In genomic region chr15:33194704-33195261, GRCh38 we compare ENCODE assay signal across 9 cellular contexts. TPM values are rescaled to one million over a fixed set of nuclear protein-coding genes. Genes with fewer than 3 reads are reported as not detected.
DNase-seq lines count a peak whose midpoint lies in the region; ATAC-seq and TF ChIP-seq lines count a peak whose summit lies in the region.
"Had no signal": no experiment of that assay in that cellular context is flagged by ENCODE, and none has a peak within 500 bp of the region (broad histone marks: within the 10 kb centered on the region; RNA-seq: fewer than 3 reads in every experiment).

A gene with protein sequence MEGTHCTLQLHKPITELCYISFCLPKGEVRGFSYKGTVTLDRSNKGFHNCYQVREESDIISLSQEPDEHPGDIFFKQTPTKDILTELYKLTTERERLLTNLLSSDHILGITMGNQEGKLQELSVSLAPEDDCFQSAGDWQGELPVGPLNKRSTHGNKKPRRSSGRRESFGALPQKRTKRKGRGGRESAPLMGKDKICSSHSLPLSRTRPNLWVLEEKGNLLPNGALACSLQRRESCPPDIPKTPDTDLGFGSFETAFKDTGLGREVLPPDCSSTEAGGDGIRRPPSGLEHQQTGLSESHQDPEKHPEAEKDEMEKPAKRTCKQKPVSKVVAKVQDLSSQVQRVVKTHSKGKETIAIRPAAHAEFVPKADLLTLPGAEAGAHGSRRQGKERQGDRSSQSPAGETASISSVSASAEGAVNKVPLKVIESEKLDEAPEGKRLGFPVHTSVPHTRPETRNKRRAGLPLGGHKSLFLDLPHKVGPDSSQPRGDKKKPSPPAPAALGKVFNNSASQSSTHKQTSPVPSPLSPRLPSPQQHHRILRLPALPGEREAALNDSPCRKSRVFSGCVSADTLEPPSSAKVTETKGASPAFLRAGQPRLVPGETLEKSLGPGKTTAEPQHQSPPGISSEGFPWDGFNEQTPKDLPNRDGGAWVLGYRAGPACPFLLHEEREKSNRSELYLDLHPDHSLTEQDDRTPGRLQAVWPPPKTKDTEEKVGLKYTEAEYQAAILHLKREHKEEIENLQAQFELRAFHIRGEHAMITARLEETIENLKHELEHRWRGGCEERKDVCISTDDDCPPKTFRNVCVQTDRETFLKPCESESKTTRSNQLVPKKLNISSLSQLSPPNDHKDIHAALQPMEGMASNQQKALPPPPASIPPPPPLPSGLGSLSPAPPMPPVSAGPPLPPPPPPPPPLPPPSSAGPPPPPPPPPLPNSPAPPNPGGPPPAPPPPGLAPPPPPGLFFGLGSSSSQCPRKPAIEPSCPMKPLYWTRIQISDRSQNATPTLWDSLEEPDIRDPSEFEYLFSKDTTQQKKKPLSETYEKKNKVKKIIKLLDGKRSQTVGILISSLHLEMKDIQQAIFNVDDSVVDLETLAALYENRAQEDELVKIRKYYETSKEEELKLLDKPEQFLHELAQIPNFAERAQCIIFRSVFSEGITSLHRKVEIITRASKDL (N-terminal part only) (minus strand): TSS chr15:33194714. CDS start chr15:33154914, 39,800 bp downstream.

- dilution Hi-C loops in IMR-90 (cut with HindIII; ENCODE audit: low sequenced_read_pairs, unreplicated experiment): no loop called here

- no peak within 1 kb of the TSS for H2BK5ac ChIP-seq in IMR-90 (ENCODE audit: low read depth, low read length, poor library complexity, severe bottlenecking)
- H2BK5ac ChIP-seq in neuronal stem cell (ENCODE audit: low read length): no peak within 1 kb of the TSS

- in situ Hi-C loops in IMR-90 (cut with MboI; ENCODE audit: low sequenced_read_pairs): no loop called here

- no peak within 1 kb of the TSS for H2AK5ac ChIP-seq in IMR-90 (ENCODE audit: low read depth, low read length)
- no peak within 1 kb of the TSS for H2AK5ac ChIP-seq in neuronal stem cell (ENCODE audit: low read depth, low read length)

- H2BK120ac ChIP-seq in IMR-90 (ENCODE audit: low read depth, low read length) (no peak within 1 kb of the TSS), neuronal stem cell (ENCODE audit: low read depth, low read length) (no peak within 1 kb of the TSS)

- H3K56ac ChIP-seq in IMR-90 (ENCODE audit: extremely low read depth, insufficient read depth, low read length): no peak within 1 kb of the TSS

- H2BK20ac ChIP-seq in IMR-90 (ENCODE audit: low read depth, low read length): no peak within 1 kb of the TSS

- no peaks in the 10 kb centered on the region for H3K4me1 Mint-ChIP-seq in Calu3 (ENCODE audit: low read depth, unreplicated experiment)
- peaks cover 16% of the 10 kb centered on the region for H3K4me1 Mint-ChIP-seq in stimulated activated naive CD8-positive, alpha-beta T cell treated with anti-CD3 and anti-CD28 coated beads, Interleukin-15, amount 100 ng/mL, for 72 hours

- H4K20me1 ChIP-seq in IMR-90 (ENCODE audit: insufficient read depth, low read length): no peaks in the 10 kb centered on the region

- H3K4me1 ChIP-seq in IMR-90 (ENCODE audit: control insufficient read depth, insufficient read depth, low read length) (peaks cover 2% of the 10 kb centered on the region; the same call in 1 of the 2 replicates), neuronal stem cell (ENCODE audit: control insufficient read depth in 2 of 2, insufficient read depth in 1 of 2, low read depth in 1 of 2, low read length in 2 of 2) (peaks cover 8 to 12% of the 10 kb centered on the region in 2 donors)

- intact Hi-C loops in Calu3 (cut with micrococcal nuclease; ENCODE audit: unreplicated experiment) (no loop called here), IMR-90 (cut with micrococcal nuclease) (no loop called here)

- H4K8ac ChIP-seq in IMR-90 (ENCODE audit: low read depth in 2 of 2, low read length in 2 of 2) (peak within 1 kb of the TSS in 1 of 2 experiments; percentile 42; a peak in 1 of 4 replicates), neuronal stem cell (ENCODE audit: low read depth, low read length) (no peak within 1 kb of the TSS)

- no peak within 1 kb of the TSS for H3K4ac ChIP-seq in IMR-90 (ENCODE audit: low read depth, low read length)
- no peak within 1 kb of the TSS for H3K4ac ChIP-seq in neuronal stem cell (ENCODE audit: low read length)

- H3K9me3 Mint-ChIP-seq in Calu3 (ENCODE audit: low read depth, unreplicated experiment): no peaks in the 10 kb centered on the region
- H3K9me3 Mint-ChIP-seq in activated naive CD4-positive, alpha-beta T cell treated with anti-CD3 and anti-CD28 coated beads, Interleukin-2, amount 50 U/mL, for 72 hours: no peaks in the 10 kb centered on the region
- H3K9me3 Mint-ChIP-seq in stimulated activated naive CD8-positive, alpha-beta T cell treated with anti-CD3 and anti-CD28 coated beads, Interleukin-15, amount 100 ng/mL, for 72 hours: no peaks in the 10 kb centered on the region

- no peak within 1 kb of the TSS for H4K91ac ChIP-seq in IMR-90 (ENCODE audit: insufficient read depth, low read depth, low read length)
- no peak within 1 kb of the TSS for H4K91ac ChIP-seq in neuronal stem cell (ENCODE audit: low read depth, low read length, poor library complexity)

- H3K36me3 Mint-ChIP-seq in Calu3 (ENCODE audit: insufficient read depth, unreplicated experiment): peaks cover 10% of the 10 kb centered on the region
- H3K36me3 Mint-ChIP-seq in activated naive CD4-positive, alpha-beta T cell treated with anti-CD3 and anti-CD28 coated beads, Interleukin-2, amount 50 U/mL, for 72 hours: no peaks in the 10 kb centered on the region

- 0% methylated on average over 2 of the region's 39 CpGs; no CpG with 5 or more reads in 1 of the 2 experiments for WGBS in IMR-90 (ENCODE audit: extremely low coverage in 2 of 2, insufficient read length in 1 of 2), 2 experiments
- WGBS in neuronal stem cell (ENCODE audit: extremely low coverage in 2 of 2, insufficient read length in 2 of 2, insufficient replicate concordance in 1 of 2), 2 donors: no CpG with 5 or more reads among the region's 39 CpGs

- no peak for TF ChIP-seq RAD21 in IMR-90 (IDR thresholded peaks at IDR 0.05; ENCODE audit: low read length)

- TF ChIP-seq POLR2A in IMR-90 (IDR thresholded peaks at IDR 0.05; ENCODE audit: low read depth, low read length): no peak

- H3K27me3 ChIP-seq in IMR-90 (ENCODE audit: control insufficient read depth, insufficient read depth, low read length) (peaks cover 37% of the 10 kb centered on the region), neuronal stem cell (ENCODE audit: control insufficient read depth in 3 of 3, insufficient read depth in 3 of 3, low read depth in 1 of 3, low read length in 3 of 3) (peaks cover 0 to 21% (median 2%) of the 10 kb centered on the region in 3 experiments)

- H3K18ac ChIP-seq in IMR-90 (ENCODE audit: low read depth, low read length) (no peak within 1 kb of the TSS), neuronal stem cell (ENCODE audit: low read length) (peak within 1 kb of the TSS; percentile 91)

- H3K27ac ChIP-seq in IMR-90 (ENCODE audit: insufficient read depth, low read length): no peak within 1 kb of the TSS
- H3K27ac ChIP-seq in neuronal stem cell (replicated peaks; ENCODE audit: low read length): no peak within 1 kb of the TSS
- H3K27ac ChIP-seq: SK-N-MC had no signal

- H2BK15ac ChIP-seq in IMR-90 (ENCODE audit: low read depth, low read length) (no peak within 1 kb of the TSS), neuronal stem cell (ENCODE audit: low read length) (peak within 1 kb of the TSS; percentile 72)

- POLR2A ChIA-PET in IMR-90 (lab: Charles Lee; ENCODE audit: unreplicated experiment): no interaction called here

- peak within 1 kb of the TSS; percentile 77 for H2AK9ac ChIP-seq in IMR-90 (replicated peaks; ENCODE audit: low read depth, low read length, poor library complexity)

- no peak within 1 kb of the TSS for H3K14ac ChIP-seq in IMR-90 (replicated peaks; ENCODE audit: low read depth, low read length)
- H3K14ac ChIP-seq in neuronal stem cell (ENCODE audit: low read length): no peak within 1 kb of the TSS

- H3K4me3 Mint-ChIP-seq in Calu3 (ENCODE audit: low read depth, unreplicated experiment): peak within 1 kb of the TSS; percentile 65
- peak within 1 kb of the TSS; percentile 76 to 86 for H3K4me3 Mint-ChIP-seq in stimulated activated naive CD8-positive, alpha-beta T cell treated with anti-CD3 and anti-CD28 coated beads, Interleukin-15, amount 100 ng/mL, for 72 hours

- CTCF ChIA-PET in Calu3 (lab: Charles Lee): no interaction called here
- CTCF ChIA-PET in IMR-90 (lab: Yijun Ruan, JAX): no interaction called here

- DNase-seq in Calu3 (peak; percentile 78), IMR-90 (peak; percentile 84), SK-N-DZ (ENCODE audit: low spot score) (peak; percentile 90), globus pallidus (ENCODE audit: low spot score) (peak; percentile 93), neuronal stem cell (ENCODE audit: low spot score) (peak; percentile 95)
- DNase-seq in activated naive CD4-positive, alpha-beta T cell treated with anti-CD3 and anti-CD28 coated beads, Interleukin-2, amount 50 U/mL, for 72 hours (ENCODE audit: low spot score in 2 of 2): peak; percentile 87 to 88
- DNase-seq in stimulated activated naive CD8-positive, alpha-beta T cell treated with anti-CD3 and anti-CD28 coated beads, Interleukin-15, amount 100 ng/mL, for 72 hours: peak; percentile 87 to 92

- H3K4me2 ChIP-seq in IMR-90 (ENCODE audit: low read depth, low read length) (peak within 1 kb of the TSS; percentile 97), neuronal stem cell (ENCODE audit: insufficient read depth, low read length, poor library complexity, severe bottlenecking) (peak within 1 kb of the TSS; percentile 83)

- H2AFZ ChIP-seq in IMR-90 (replicated peaks; ENCODE audit: low read length, poor library complexity) (peak within 1 kb of the TSS; percentile 99), neuronal stem cell (ENCODE audit: low read length) (peak within 1 kb of the TSS; percentile 98)

- H3K23ac ChIP-seq in IMR-90 (ENCODE audit: low read depth, low read length): no peak within 1 kb of the TSS
- H3K23ac ChIP-seq in neuronal stem cell (ENCODE audit: low read depth, low read length, poor library complexity): no peak within 1 kb of the TSS

- H4K5ac ChIP-seq in IMR-90 (ENCODE audit: low read depth, low read length): no peak within 1 kb of the TSS

- H3K79me1 ChIP-seq in IMR-90 (ENCODE audit: low read depth in 1 of 2, low read length in 2 of 2): no peaks in the 10 kb centered on the region
- no peaks in the 10 kb centered on the region for H3K79me1 ChIP-seq in neuronal stem cell (ENCODE audit: low read depth, low read length)

- no peak within 1 kb of the TSS for H2BK12ac ChIP-seq in neuronal stem cell (ENCODE audit: low read length)

- H3K9ac ChIP-seq in IMR-90 (ENCODE audit: low read depth, low read length): no peak within 1 kb of the TSS
- H3K9ac ChIP-seq in neuronal stem cell (ENCODE audit: low read depth, low read length, poor library complexity): peak within 1 kb of the TSS; percentile 72

- no peaks in the 10 kb centered on the region for H3K27me3 Mint-ChIP-seq in Calu3 (ENCODE audit: unreplicated experiment)
- H3K27me3 Mint-ChIP-seq in stimulated activated naive CD8-positive, alpha-beta T cell treated with anti-CD3 and anti-CD28 coated beads, Interleukin-15, amount 100 ng/mL, for 72 hours: peaks cover 25% of the 10 kb centered on the region

- H3K9me3 ChIP-seq in IMR-90 (ENCODE audit: control insufficient read depth, insufficient read depth, low read length) (no peaks in the 10 kb centered on the region), neuronal stem cell (replicated peaks in 1 of 2; ENCODE audit: control insufficient read depth in 2 of 2, insufficient read depth in 1 of 2, low read depth in 1 of 2, low read length in 2 of 2) (no peaks in the 10 kb centered on the region)

- H3K9me1 ChIP-seq in IMR-90 (ENCODE audit: insufficient read depth, low read length): 0 out of 2 replicates have a peak, but pooled peaks cover 3% of the 10 kb centered on the region

- no TSS peak for BruUV-seq in Calu3 (replicated peaks; lab: Mats Ljungman, UMichigan)
- no TSS peak for BruUV-seq in IMR-90 (replicated peaks; lab: Mats Ljungman, UMichigan)

- TF ChIP-seq CTCF in Calu3 (IDR thresholded peaks at IDR 0.05; ENCODE audit: unreplicated experiment): no peak
- no peak for TF ChIP-seq CTCF in IMR-90 (conservative IDR thresholded peaks at IDR 0.05; ENCODE audit: low read depth, low read length)

- H3K36me3 ChIP-seq in IMR-90 (ENCODE audit: control insufficient read depth, insufficient read depth, low read length) (no peaks in the 10 kb centered on the region), neuronal stem cell (replicated peaks in 1 of 2; ENCODE audit: control insufficient read depth in 2 of 2, insufficient read depth in 2 of 2, low read length in 2 of 2) (no peaks in the 10 kb centered on the region)

- ATAC-seq in GM21528 (IDR thresholded peaks at IDR 0.05; ENCODE audit: low FRiP score, unreplicated experiment) (peak; percentile 96), IMR-90 (ENCODE audit: low read depth) (peak; percentile 100)
- ATAC-seq in activated naive CD4-positive, alpha-beta T cell treated with anti-CD3 and anti-CD28 coated beads, Interleukin-2, amount 50 U/mL, for 72 hours: peak; percentile 88 to 99
- ATAC-seq in stimulated activated naive CD8-positive, alpha-beta T cell treated with anti-CD3 and anti-CD28 coated beads, Interleukin-15, amount 100 ng/mL, for 72 hours: peak; percentile 99

- no peak within 1 kb of the TSS for H3K27ac Mint-ChIP-seq in Calu3 (ENCODE audit: unreplicated experiment)
- H3K27ac Mint-ChIP-seq in activated naive CD4-positive, alpha-beta T cell treated with anti-CD3 and anti-CD28 coated beads, Interleukin-2, amount 50 U/mL, for 72 hours: peak within 1 kb of the TSS; percentile 55 to 73
- peak within 1 kb of the TSS; percentile 47 to 76 for H3K27ac Mint-ChIP-seq in stimulated activated naive CD8-positive, alpha-beta T cell treated with anti-CD3 and anti-CD28 coated beads, Interleukin-15, amount 100 ng/mL, for 72 hours

- H3K4me3 ChIP-seq in IMR-90 (ENCODE audit: insufficient read depth, low read depth, low read length) (peak within 1 kb of the TSS; percentile 79), neuronal stem cell (ENCODE audit: low read length in 2 of 2) (peak within 1 kb of the TSS; percentile 44 to 79)
- H3K4me3 ChIP-seq: SK-N-MC had no signal

RNA-seq across cellular contexts. Expression of the gene that starts here (rescaled TPM):
- total RNA-seq in Calu3 (2022) (5.5 and 7.1 TPM in 2 replicates), IMR-90 (2012; rRNA removed) (17.6 and 29.4 TPM in 2 replicates)
- 6.4 and 7.3 TPM in 2 replicates for polyA plus RNA-seq in IMR-90 (2012; rRNA removed)
- 1.3 and 2.7 TPM in 2 replicates for polyA plus RNA-seq in IMR-90 (2012; cell fraction: cytosol; rRNA removed)
- 3.5 and 18.2 TPM in 2 replicates for polyA plus RNA-seq in IMR-90 (2012; cell fraction: nucleus; rRNA removed; ENCODE audit: low replicate concordance)
- 2.0 and 2.2 TPM in 2 replicates for polyA plus RNA-seq in SK-N-DZ (2014; cell fraction: cytosol; rRNA removed)
- polyA plus RNA-seq in SK-N-DZ (2014; cell fraction: nucleus; rRNA removed): 1.3 and 1.7 TPM in 2 replicates
- total RNA-seq in activated naive CD4-positive, alpha-beta T cell treated with anti-CD3 and anti-CD28 coated beads, Interleukin-2, amount 50 U/mL, for 72 hours: 1 to 10 TPM; 1.1 to 4.5 TPM
- 0.56 TPM for polyA plus RNA-seq in neuronal stem cell (2013, experiment 1 of 2)
- polyA plus RNA-seq in neuronal stem cell (2013, experiment 2 of 2): 0.39 TPM
